Comparison of ENCODE assay signal across 2 cellular contexts in genomic region chr13:52029569-52029968, GRCh38.
TF ChIP-seq lines count a peak whose summit lies in the region.

No MANE protein-coding gene starts in this region.

TF ChIP-seq in Ishikawa, 13 proteins besides CTCF, POLR2A, EP300 and RAD21:
- TF ChIP-seq CEBPB (IDR thresholded peaks at IDR 0.05) (no peak), TEAD4 (IDR thresholded peaks at IDR 0.05) (peak; percentile 47; the same call in 1 of the 2 replicates), CREB1 (IDR thresholded peaks at IDR 0.05; ENCODE audit: low read depth) (no peak), EGR1 (IDR thresholded peaks at IDR 0.05) (no peak), YY1 (IDR thresholded peaks at IDR 0.05; ENCODE audit: low read depth) (no peak), MAX (IDR thresholded peaks at IDR 0.05) (no peak), TAF1 (IDR thresholded peaks at IDR 0.05; ENCODE audit: low read depth) (no peak), REST (IDR thresholded peaks at IDR 0.05; ENCODE audit: low read depth) (no peak), TCF12 (IDR thresholded peaks at IDR 0.05; ENCODE audit: low read depth) (no peak), NFIC (IDR thresholded peaks at IDR 0.05) (peak; percentile 89)

TF ChIP-seq in K562, 482 proteins besides CTCF, POLR2A, EP300 and RAD21:
- TF ChIP-seq NFIC (IDR thresholded peaks at IDR 0.05) (peak; percentile 24; the same call in 1 of the 2 replicates), ZNF75A (CRISPR knock-in tag; IDR thresholded peaks at IDR 0.05) (peak; percentile 67; the same call in 1 of the 2 replicates), USF1 (CRISPR knock-in tag; IDR thresholded peaks at IDR 0.05) (no peak)
